20 cellular contexts compared by ENCODE assay signal in the genomic region with DNA sequence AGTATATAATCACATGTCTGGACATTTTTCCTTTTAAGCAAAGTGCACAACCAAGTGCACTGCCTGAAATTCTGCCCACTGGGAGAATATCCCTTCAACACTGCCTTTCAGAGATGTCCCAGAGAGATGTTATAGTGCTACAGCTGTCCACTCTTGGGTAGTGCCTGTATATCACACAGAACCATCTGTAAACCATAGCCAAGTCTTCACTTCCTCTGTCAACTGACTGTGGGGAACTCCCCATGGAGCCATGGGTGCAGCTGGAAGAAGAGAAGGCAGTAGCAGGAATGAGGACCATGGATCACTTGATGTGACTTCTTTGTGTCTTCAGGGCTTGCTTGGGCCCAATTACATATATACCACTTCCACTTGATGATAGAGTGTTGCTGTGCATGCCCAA.
"Had no signal": no experiment of that assay in that cellular context is flagged by ENCODE, and none has a peak within 500 bp of the region (broad histone marks: within the 10 kb centered on the region; RNA-seq: fewer than 3 reads in every experiment).

No MANE protein-coding gene starts in this region.

- H3K9me3 ChIP-seq: adrenal gland, ascending aorta, heart left ventricle, neutrophil, ovary, psoas muscle, right atrium auricular region, tibial nerve had no signal

- H3K27me3 ChIP-seq: adrenal gland, ascending aorta, brain microvascular endothelial cell, heart left ventricle, neutrophil, ovary, right atrium auricular region, tibial nerve had no signal

- H3K4me3 ChIP-seq: adrenal gland, ascending aorta, heart left ventricle, ovary, psoas muscle, right atrium auricular region, tibial nerve had no signal

- ATAC-seq: activated CD4-positive, alpha-beta T cell treated with anti-CD3 and anti-CD28 coated beads for 36 hours; activated T-helper 17 cell treated with anti-CD3 and anti-CD28 coated beads, Interleukin-2, amount 50 U/mL, for 72 hours; heart left ventricle; psoas muscle had no signal

- H3K27ac ChIP-seq: adrenal gland, ascending aorta, brain microvascular endothelial cell, heart left ventricle, neutrophil, ovary, psoas muscle, right atrium auricular region, tibial nerve had no signal

- H3K36me3 ChIP-seq: adrenal gland, ascending aorta, brain microvascular endothelial cell, heart left ventricle, neutrophil, ovary, right atrium auricular region had no signal

- H3K4me1 ChIP-seq: adrenal gland, ascending aorta, heart left ventricle, right atrium auricular region, tibial nerve had no signal

- DNase-seq: activated B cell treated with CpG ODN at 0.5 μM for 24 hours; activated CD4-positive, alpha-beta T cell treated with anti-CD3 and anti-CD28 coated beads for 36 hours; activated CD4-positive, alpha-beta T cell treated with anti-CD3 and anti-CD28 coated beads, Interleukin-2, amount 50 U/mL, for 4 hours; activated CD8-positive, alpha-beta memory T cell treated with anti-CD3 and anti-CD28 coated beads for 24 hours; activated CD8-positive, alpha-beta memory T cell treated with anti-CD3 and anti-CD28 coated beads, Interleukin-2, amount 50 U/mL, for 4 hours; activated T-cell treated with anti-CD3 and anti-CD28 coated beads, Interleukin-2, amount 50 U/mL, for 24 hours; adrenal gland; brain microvascular endothelial cell; caudate nucleus; effector CD4-positive, alpha-beta T cell; heart left ventricle; ovary; psoas muscle; stimulated activated CD4-positive, alpha-beta T cell treated with anti-CD3 and anti-CD28 coated beads, Interleukin-12 subunit alpha, Interleukin-12 subunit beta, amount 100 ng/mL, for 4 hours; stimulated activated CD4-positive, alpha-beta T cell treated with anti-CD3 and anti-CD28 coated beads, Interleukin-4, amount 100 ng/mL, for 4 hours had no signal
